In the genomic region with DNA sequence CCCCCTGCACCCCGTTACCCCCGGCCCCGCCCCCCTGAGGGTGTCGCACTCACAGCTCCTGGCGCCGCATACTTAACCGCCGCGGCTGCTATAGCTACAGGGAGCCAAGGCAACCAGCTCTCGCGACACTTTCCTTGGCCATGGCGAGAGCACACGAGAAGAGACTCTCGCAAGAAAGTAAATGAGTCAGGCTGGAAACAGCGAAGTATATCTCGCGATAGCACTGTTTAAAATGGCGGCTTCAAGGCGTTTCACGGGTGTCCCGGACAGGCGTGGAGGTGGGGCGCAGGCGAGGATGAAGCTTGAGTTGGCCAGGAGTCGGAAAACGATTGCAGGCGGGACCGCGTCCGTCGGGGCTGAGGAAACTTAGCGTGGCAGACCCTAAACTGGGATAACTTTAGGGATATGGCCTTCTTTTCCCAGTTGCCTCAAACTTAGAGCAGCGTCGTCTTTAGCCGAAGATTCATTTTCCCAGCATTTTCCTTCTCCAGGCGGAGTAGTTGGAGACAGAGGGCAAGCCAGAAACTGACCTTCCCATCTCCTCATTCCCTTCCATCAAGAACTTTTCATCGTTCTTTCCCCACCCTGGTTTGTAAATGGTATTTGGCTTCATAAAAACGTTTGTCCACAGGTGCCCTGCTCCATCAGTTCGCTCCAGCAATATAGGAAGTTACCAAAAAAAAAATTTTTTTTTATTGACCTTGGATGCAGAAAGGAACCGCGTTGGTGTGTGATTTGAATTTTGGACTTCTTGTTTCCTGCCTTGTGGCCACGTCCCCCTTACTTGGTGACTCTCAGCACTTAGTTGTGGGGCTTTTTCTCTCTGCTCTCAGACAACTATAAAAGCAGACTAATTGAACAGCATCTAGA, we compare ENCODE assay signal across 8 cellular contexts. TPM values are rescaled to one million over a fixed set of nuclear protein-coding genes. Genes with fewer than 3 reads are reported as not detected.
DNase-seq lines count a peak whose midpoint lies in the region; ATAC-seq and TF ChIP-seq lines count a peak whose summit lies in the region.

No MANE protein-coding gene starts in this region.

- H3K27me3 ChIP-seq in H7 (ENCODE audit: control insufficient read depth, insufficient read depth, low read length) (no peaks in the 10 kb centered on the region), Loucy (ENCODE audit: insufficient read depth, low read length, poor library complexity, severe bottlenecking) (no peaks in the 10 kb centered on the region), RWPE2 (ENCODE audit: insufficient read depth, poor library complexity, severe bottlenecking) (no peaks in the 10 kb centered on the region)

- no peaks in the 10 kb centered on the region for H3K9me3 Mint-ChIP-seq in nephron progenitor cell
- no peaks in the 10 kb centered on the region for H3K9me3 Mint-ChIP-seq in stimulated activated naive CD8-positive, alpha-beta T cell treated with anti-CD3 and anti-CD28 coated beads, Interleukin-15, Interleukin-2, amounts not matched to agents 100 ng/mL and 50 ng/mL, for 24 hours

- peak overlapping the region; percentile 87 for H3K4me2 ChIP-seq in Loucy (ENCODE audit: low read depth, low read length, poor library complexity, severe bottlenecking)

- TF ChIP-seq CTCF in Loucy (conservative IDR thresholded peaks at IDR 0.05; ENCODE audit: low read length) (no peak), RWPE2 (IDR thresholded peaks at IDR 0.05; ENCODE audit: poor library complexity, severe bottlenecking) (no peak), fibroblast of villous mesenchyme (IDR thresholded peaks at IDR 0.05; ENCODE audit: insufficient read depth, low read depth, low read length) (no peak), nephron progenitor cell (IDR thresholded peaks at IDR 0.05) (no peak)

- peak overlapping the region; percentile 96 for H2AFZ ChIP-seq in Loucy (ENCODE audit: low read length)

- H3K36me3 ChIP-seq in H7 (replicated peaks; ENCODE audit: control insufficient read depth, insufficient read depth, low read length) (no peaks in the 10 kb centered on the region), Loucy (ENCODE audit: insufficient read depth, low read length) (no peaks in the 10 kb centered on the region), RWPE2 (ENCODE audit: low read depth) (no peaks in the 10 kb centered on the region; the same call in 1 of the 2 replicates)

- no peaks in the 10 kb centered on the region for H3K27me3 Mint-ChIP-seq in nephron progenitor cell (ENCODE audit: low read depth, poor library complexity)
- no peaks in the 10 kb centered on the region for H3K27me3 Mint-ChIP-seq in stimulated activated naive CD8-positive, alpha-beta T cell treated with anti-CD3 and anti-CD28 coated beads, Interleukin-15, Interleukin-2, amounts not matched to agents 100 ng/mL and 50 ng/mL, for 24 hours

- H3K4me1 Mint-ChIP-seq in nephron progenitor cell, result peaks cover 48% of the 10 kb centered on the region
- H3K4me1 Mint-ChIP-seq in stimulated activated naive CD8-positive, alpha-beta T cell treated with anti-CD3 and anti-CD28 coated beads, Interleukin-15, Interleukin-2, amounts not matched to agents 100 ng/mL and 50 ng/mL, for 24 hours (ENCODE audit: low read depth), result peaks cover 20% of the 10 kb centered on the region

- ATAC-seq in RWPE2 (ENCODE audit: low read depth), result peak; percentile 91

- H3K36me3 Mint-ChIP-seq in nephron progenitor cell (ENCODE audit: low read depth), result peaks cover 13% of the 10 kb centered on the region
- peaks cover 9% of the 10 kb centered on the region for H3K36me3 Mint-ChIP-seq in stimulated activated naive CD8-positive, alpha-beta T cell treated with anti-CD3 and anti-CD28 coated beads, Interleukin-15, Interleukin-2, amounts not matched to agents 100 ng/mL and 50 ng/mL, for 24 hours (ENCODE audit: low read depth)

- H3F3A ChIP-seq in Loucy (ENCODE audit: low read depth), result no peaks in the 10 kb centered on the region

- H3K27ac ChIP-seq in RWPE2 (ENCODE audit: poor library complexity, severe bottlenecking), result peak overlapping the region; percentile 60

- H3K9ac ChIP-seq in Loucy (ENCODE audit: low read depth, low read length, poor library complexity, severe bottlenecking), result peak overlapping the region; percentile 94

- H3K79me2 ChIP-seq in Loucy (ENCODE audit: insufficient read depth, low read length), result peaks cover 15% of the 10 kb centered on the region; the same call in 1 of the 2 replicates

- no peaks in the 10 kb centered on the region for H3K9me2 ChIP-seq in Loucy (replicated peaks; ENCODE audit: low read depth, low read length)

- DNase-seq in ELR (ENCODE audit: low read depth) (peak; percentile 99), H7 (peak; percentile 96), RWPE2 (ENCODE audit: low spot score) (peak; percentile 92), fibroblast of villous mesenchyme (ENCODE audit: low read depth) (peak; percentile 98), nephron progenitor cell (peak; percentile 88)
- DNase-seq in activated effector memory CD4-positive, alpha-beta T cell treated with anti-CD3 and anti-CD28 coated beads, Interleukin-2, amount 50 U/mL, for 16 hours, result peak; percentile 96

- H3K4me3 Mint-ChIP-seq in nephron progenitor cell, result peak overlapping the region; percentile 98
- peak overlapping the region; percentile 100 for H3K4me3 Mint-ChIP-seq in stimulated activated naive CD8-positive, alpha-beta T cell treated with anti-CD3 and anti-CD28 coated beads, Interleukin-15, Interleukin-2, amounts not matched to agents 100 ng/mL and 50 ng/mL, for 24 hours

- H3K4me3 ChIP-seq in H7 (ENCODE audit: insufficient read depth, low read depth, low read length) (peak overlapping the region; percentile 47), Loucy (ENCODE audit: low read length, poor library complexity, severe bottlenecking) (peak overlapping the region; percentile 87), RWPE2 (ENCODE audit: severe bottlenecking) (peak overlapping the region; percentile 53), fibroblast of villous mesenchyme (ENCODE audit: low read depth, low read length) (peak overlapping the region; percentile 96)

- no peaks in the 10 kb centered on the region for H4K20me1 ChIP-seq in Loucy (ENCODE audit: insufficient read depth, low read length, poor library complexity, severe bottlenecking)

- peak overlapping the region; percentile 100 for H3K27ac Mint-ChIP-seq in nephron progenitor cell
- H3K27ac Mint-ChIP-seq in stimulated activated naive CD8-positive, alpha-beta T cell treated with anti-CD3 and anti-CD28 coated beads, Interleukin-15, Interleukin-2, amounts not matched to agents 100 ng/mL and 50 ng/mL, for 24 hours, result peak overlapping the region; percentile 100

- no peaks in the 10 kb centered on the region for H3K9me3 ChIP-seq in Loucy (ENCODE audit: insufficient read depth, low read depth, low read length)
- no peaks in the 10 kb centered on the region for H3K9me3 ChIP-seq in RWPE2 (ENCODE audit: severe bottlenecking)

- H3K4me1 ChIP-seq in Loucy (ENCODE audit: insufficient read depth, low read length, poor library complexity, severe bottlenecking) (peaks cover 18% of the 10 kb centered on the region), RWPE2 (ENCODE audit: insufficient read depth, poor library complexity, severe bottlenecking) (peaks cover 14% of the 10 kb centered on the region)

RNA-seq across cellular contexts. Expression of gene MYOZ1, which starts 15.2 kb away (rescaled TPM):
- total RNA-seq in H7 (2014; rRNA removed; shearing (Covaris generic)), result 2.0 and 2.8 TPM in 2 replicates
- total RNA-seq in fibroblast of villous mesenchyme, result 0.32 and 0.43 TPM in 2 replicates

RNA-seq across cellular contexts. Expression of gene SYNPO2L, which starts 29.7 kb away (rescaled TPM):
- 0.11 TPM in 1 of 2 replicates, not detected in the other for total RNA-seq in H7 (2014; rRNA removed; shearing (Covaris generic))
- 0.43 and 0.64 TPM in 2 replicates for total RNA-seq in fibroblast of villous mesenchyme

RNA-seq across cellular contexts. Expression of gene USP54, which starts 35.0 kb away (rescaled TPM):
- 25.0 and 28.4 TPM in 2 replicates for total RNA-seq in H7 (2014; rRNA removed; shearing (Covaris generic))
- total RNA-seq in fibroblast of villous mesenchyme, result 13.5 and 14.2 TPM in 2 replicates

Comparison
In these comparisons a context has a peak if more than half of its experiments do, and no peak if none do; other contexts are left out.
1. Peak in every context shown above with its lines: DNase-seq, ATAC-seq, H3K4me3 ChIP-seq and H3K27ac ChIP-seq.